ENCODE assay signal across 8 cellular contexts in genomic region chr15:85543741-85544155, GRCh38.
A peak's percentile ranks its signal among the peaks of the same experiment; 100 is the strongest.
DNase-seq lines count a peak whose midpoint lies in the region; ATAC-seq, FAIRE-seq and TF ChIP-seq lines count a peak whose summit lies in the region.

No MANE protein-coding gene starts in this region.

- CTCF ChIA-PET in OCI-LY7 (lab: Charles Lee; ENCODE audit: unreplicated experiment), result interaction anchor here (1.1 kb wide), 1 partner anchor 215 kb away, joined by 3 read pairs; no protein-coding TSS in a partner anchor

- TF ChIP-seq CTCF in WERI-Rb-1 (IDR thresholded peaks at IDR 0.05; ENCODE audit: low read depth, low read length) (no peak), pancreas (IDR thresholded peaks at IDR 0.05) (peak in 2 of 4 donors; percentile 17 to 25), OCI-LY7 (conservative IDR thresholded peaks at IDR 0.05; ENCODE audit: low read length) (no peak)

- H3K4me1 ChIP-seq in pancreas (peaks cover 7 to 38% (median 28%) of the 10 kb centered on the region in 3 donors), OCI-LY7 (ENCODE audit: insufficient read depth, low read length, poor library complexity, severe bottlenecking) (peaks cover 25% of the 10 kb centered on the region)

- H3K9me2 ChIP-seq in OCI-LY7 (ENCODE audit: insufficient read depth, low read length), result no peaks in the 10 kb centered on the region

- peak; percentile 87 to 93 (median 92) for ATAC-seq in pancreas
- no peak for ATAC-seq in HG03159 (IDR thresholded peaks at IDR 0.05; ENCODE audit: unreplicated experiment)
- ATAC-seq in HG02970 (IDR thresholded peaks at IDR 0.05; ENCODE audit: low FRiP score, unreplicated experiment), result no peak
- no peak for ATAC-seq in GM18873 (IDR thresholded peaks at IDR 0.05; ENCODE audit: low FRiP score, unreplicated experiment)

- no peak for FAIRE-seq in pancreas (lab: Jason Lieb, UNC)

- DNase-seq in NCI-H146 (lab: John Stamatoyannopoulos, UW) (peak; percentile 77), WERI-Rb-1 (peak; percentile 31), epithelial cell of prostate (ENCODE audit: low read depth, low spot score) (no peak), pancreas (peak; percentile 70 to 89 (median 79)), OCI-LY7 (ENCODE audit: low spot score) (no peak)

- H3K36me3 ChIP-seq in WERI-Rb-1 (peaks cover 56% of the 10 kb centered on the region), pancreas (no peaks in the 10 kb centered on the region), OCI-LY7 (ENCODE audit: insufficient read depth, low read length) (peaks cover 51% of the 10 kb centered on the region)

- H3K4me2 ChIP-seq in OCI-LY7 (ENCODE audit: low read length), result no peak overlapping the region

- peaks cover 19% of the 10 kb centered on the region for H3K79me2 ChIP-seq in OCI-LY7 (ENCODE audit: insufficient read depth, low read depth, low read length)

- H3K27me3 ChIP-seq in WERI-Rb-1 (ENCODE audit: insufficient read depth, low read depth, severe bottlenecking) (no peaks in the 10 kb centered on the region), pancreas (no peaks in the 10 kb centered on the region)

- intact Hi-C loops in pancreas (cut with DNase I), result no loop called here
- intact Hi-C loops in OCI-LY7 (cut with micrococcal nuclease; ENCODE audit: unreplicated experiment), result loop anchor here (5.0 kb wide), 1 partner anchor 56 kb away; no protein-coding TSS in a partner anchor

- no peak overlapping the region for H2AFZ ChIP-seq in OCI-LY7 (ENCODE audit: low read length)

- 5 to 7% methylated on average over 15 of the region's 15 CpGs for WGBS in pancreas, 2 donors

- H3K9me3 ChIP-seq in WERI-Rb-1 (ENCODE audit: severe bottlenecking), result no peaks in the 10 kb centered on the region
- no peaks in the 10 kb centered on the region for H3K9me3 ChIP-seq in pancreas
- H3K9me3 ChIP-seq in OCI-LY7 (ENCODE audit: low read length), result no peaks in the 10 kb centered on the region

- no peak overlapping the region for H3K27ac ChIP-seq in WERI-Rb-1
- H3K27ac ChIP-seq in epithelial cell of prostate, result peak overlapping the region; percentile 13
- H3K27ac ChIP-seq in pancreas, result peak overlapping the region in 3 of 4 donors; percentile 18 to 74 (median 62)
- H3K27ac ChIP-seq in OCI-LY7 (ENCODE audit: low read depth, low read length, poor library complexity, severe bottlenecking), result no peak overlapping the region

- POLR2A ChIA-PET in OCI-LY7 (lab: Charles Lee), result interaction anchor here (0.7 kb wide), 1 partner anchor 60 kb away, joined by 4 read pairs; no protein-coding TSS in a partner anchor

- no peaks in the 10 kb centered on the region for H4K20me1 ChIP-seq in OCI-LY7 (ENCODE audit: insufficient read depth, low read length)

- no peak overlapping the region for H3K4me3 ChIP-seq in WERI-Rb-1 (ENCODE audit: low read depth, low read length)
- H3K4me3 ChIP-seq in pancreas, result peak overlapping the region in 2 of 4 donors; percentile 3 to 26
- H3K4me3 ChIP-seq in OCI-LY7 (ENCODE audit: low read depth, low read length, poor library complexity, severe bottlenecking), result no peak overlapping the region

- BruUV-seq in OCI-LY7 (replicated peaks; lab: Mats Ljungman, UMichigan), result no TSS peak

Comparison
In these comparisons a context has a peak if more than half of its experiments do, and no peak if none do; other contexts are left out.
1. DNase-seq: peak in NCI-H146 (single experiment), WERI-Rb-1 (single experiment) and pancreas (6 of 6); none in epithelial cell of prostate (single experiment) and OCI-LY7 (single experiment).
2. H3K27ac ChIP-seq: peak in epithelial cell of prostate (single experiment) and pancreas (3 of 4); none in WERI-Rb-1 (single experiment) and OCI-LY7 (single experiment).
3. ATAC-seq: peak in pancreas (4 of 4); none in HG03159 (single experiment), HG02970 (single experiment) and GM18873 (single experiment).